16 cellular contexts compared by ENCODE assay signal in genomic region chr9:14451949-14452348, GRCh38.
A peak's percentile ranks its signal among the peaks of the same experiment; 100 is the strongest.
DNase-seq lines count a peak whose midpoint lies in the region; ATAC-seq and TF ChIP-seq lines count a peak whose summit lies in the region.
"Had no signal": no experiment of that assay in that cellular context is flagged by ENCODE, and none has a peak within 500 bp of the region (broad histone marks: within the 10 kb centered on the region; RNA-seq: fewer than 3 reads in every experiment).

No MANE protein-coding gene starts in this region.

- H3K9me3 Mint-ChIP-seq in stimulated activated effector memory CD8-positive, alpha-beta T cell treated with anti-CD3 and anti-CD28 coated beads, Interleukin-12 subunit alpha, Interleukin-12 subunit beta, amount 100 ng/mL, for 72 hours: no peaks in the 10 kb centered on the region
- H3K9me3 Mint-ChIP-seq: activated CD4-positive, alpha-beta memory T cell treated with anti-CD3 and anti-CD28 coated beads for 36 hours had no signal

- no peak overlapping the region for H3K4me3 Mint-ChIP-seq in stimulated activated effector memory CD8-positive, alpha-beta T cell treated with anti-CD3 and anti-CD28 coated beads, Interleukin-12 subunit alpha, Interleukin-12 subunit beta, amount 100 ng/mL, for 72 hours
- H3K4me3 Mint-ChIP-seq: activated CD4-positive, alpha-beta memory T cell treated with anti-CD3 and anti-CD28 coated beads for 36 hours; stimulated activated naive B cell treated with anti-CD40 and anti-IgM and Interleukin-4, amounts not matched to agents 10 μg/mL and 1 μg/mL and 100 μg/mL, for 72 hours had no signal

- H3K27ac ChIP-seq in esophagus squamous epithelium: no peak overlapping the region
- H3K27ac ChIP-seq: gastrocnemius medialis had no signal

- 47 to 53% methylated on average over 4 of the region's 4 CpGs for WGBS in esophagus squamous epithelium, 2 donors

- ATAC-seq in GM18517 (IDR thresholded peaks at IDR 0.05; ENCODE audit: unreplicated experiment): peak; percentile 61
- peak; percentile 87 for ATAC-seq in GM21367 (IDR thresholded peaks at IDR 0.05; ENCODE audit: unreplicated experiment)
- peak; percentile 96 for ATAC-seq in HG02884 (IDR thresholded peaks at IDR 0.05; ENCODE audit: unreplicated experiment)
- peak; percentile 99 for ATAC-seq in HG03520 (IDR thresholded peaks at IDR 0.05; ENCODE audit: unreplicated experiment)
- no peak for ATAC-seq in stimulated activated effector memory CD8-positive, alpha-beta T cell treated with anti-CD3 and anti-CD28 coated beads, Interleukin-12 subunit alpha, Interleukin-12 subunit beta, amount 100 ng/mL, for 72 hours
- ATAC-seq: gastrocnemius medialis; Panc1; stimulated activated naive B cell treated with anti-CD40 and anti-IgM and Interleukin-4, amounts not matched to agents 10 μg/mL and 1 μg/mL and 100 μg/mL, for 72 hours had no signal

- TF ChIP-seq CTCF in esophagus squamous epithelium (IDR thresholded peaks at IDR 0.05): no peak
- TF ChIP-seq CTCF in GM10266 (IDR thresholded peaks at IDR 0.05; ENCODE audit: control insufficient read depth, insufficient read depth, low read depth, missing control alignments): no peak

- H3K4me3 ChIP-seq in esophagus squamous epithelium: no peak overlapping the region
- H3K4me3 ChIP-seq: gastrocnemius medialis had no signal

- TF ChIP-seq POLR2A in esophagus squamous epithelium (IDR thresholded peaks at IDR 0.05): no peak

- no peaks in the 10 kb centered on the region for H3K4me1 Mint-ChIP-seq in stimulated activated effector memory CD8-positive, alpha-beta T cell treated with anti-CD3 and anti-CD28 coated beads, Interleukin-12 subunit alpha, Interleukin-12 subunit beta, amount 100 ng/mL, for 72 hours
- H3K4me1 Mint-ChIP-seq: stimulated activated naive B cell treated with anti-CD40 and anti-IgM and Interleukin-4, amounts not matched to agents 10 μg/mL and 1 μg/mL and 100 μg/mL, for 72 hours had no signal

- no peaks in the 10 kb centered on the region for H3K9me3 ChIP-seq in esophagus squamous epithelium

- no peaks in the 10 kb centered on the region for H3K36me3 Mint-ChIP-seq in stimulated activated effector memory CD8-positive, alpha-beta T cell treated with anti-CD3 and anti-CD28 coated beads, Interleukin-12 subunit alpha, Interleukin-12 subunit beta, amount 100 ng/mL, for 72 hours
- H3K36me3 Mint-ChIP-seq: activated CD4-positive, alpha-beta memory T cell treated with anti-CD3 and anti-CD28 coated beads for 36 hours; stimulated activated naive B cell treated with anti-CD40 and anti-IgM and Interleukin-4, amounts not matched to agents 10 μg/mL and 1 μg/mL and 100 μg/mL, for 72 hours had no signal

- intact Hi-C loops in esophagus squamous epithelium (cut with DNase I): no loop called here

- H3K4me1 ChIP-seq in esophagus squamous epithelium: no peaks in the 10 kb centered on the region
- H3K4me1 ChIP-seq: gastrocnemius medialis had no signal

- H3K27ac Mint-ChIP-seq in stimulated activated effector memory CD8-positive, alpha-beta T cell treated with anti-CD3 and anti-CD28 coated beads, Interleukin-12 subunit alpha, Interleukin-12 subunit beta, amount 100 ng/mL, for 72 hours: no peak overlapping the region
- H3K27ac Mint-ChIP-seq: activated CD4-positive, alpha-beta memory T cell treated with anti-CD3 and anti-CD28 coated beads for 36 hours; stimulated activated naive B cell treated with anti-CD40 and anti-IgM and Interleukin-4, amounts not matched to agents 10 μg/mL and 1 μg/mL and 100 μg/mL, for 72 hours had no signal

- H3K27me3 ChIP-seq in esophagus squamous epithelium: no peaks in the 10 kb centered on the region
- H3K27me3 ChIP-seq: gastrocnemius medialis had no signal

- no peaks in the 10 kb centered on the region for H3K36me3 ChIP-seq in esophagus squamous epithelium
- H3K36me3 ChIP-seq: gastrocnemius medialis had no signal

- DNase-seq in activated CD8-positive, alpha-beta memory T cell treated with anti-CD3 and anti-CD28 coated beads, Interleukin-2, amount 50 U/mL, for 4 hours: no peak
- DNase-seq in stimulated activated effector memory CD8-positive, alpha-beta T cell treated with anti-CD3 and anti-CD28 coated beads, Interleukin-12 subunit alpha, Interleukin-12 subunit beta, amount 100 ng/mL, for 72 hours (ENCODE audit: low spot score in 2 of 2): no peak
- DNase-seq in esophagus squamous epithelium (lab: John Stamatoyannopoulos, UW) (no peak), GM10266 (ENCODE audit: extremely low spot score) (no peak)
- DNase-seq: activated CD4-positive, alpha-beta memory T cell treated with anti-CD3 and anti-CD28 coated beads for 36 hours; activated gamma-delta T cell; AML-193; effector CD8-positive, alpha-beta T cell; gastrocnemius medialis; stimulated activated CD4-positive, alpha-beta T cell treated with anti-CD3 and anti-CD28 coated beads, Interleukin-2, amount 100 ng/mL, for 24 hours; stimulated activated naive B cell treated with anti-CD40 and anti-IgM and Interleukin-4, amounts not matched to agents 10 μg/mL and 1 μg/mL and 100 μg/mL, for 72 hours had no signal
